6 cellular contexts compared by ENCODE assay signal in genomic region chr10:56348101-56348500, GRCh38.
"Had no signal": no experiment of that assay in that cellular context is flagged by ENCODE, and none has a peak within 500 bp of the region (broad histone marks: within the 10 kb centered on the region; RNA-seq: fewer than 3 reads in every experiment).

No MANE protein-coding gene starts in this region.

- DNase-seq: KBM-7, KG1 had no signal

- H3K9ac ChIP-seq: KMS-11 had no signal

- H3K27ac ChIP-seq: HL-60, KMS-11 had no signal

- H3K4me3 ChIP-seq: K562 had no signal

- H3K4me2 ChIP-seq: KMS-11 had no signal

- ATAC-seq: HepG2, K562 had no signal
